In genomic region chr1:6157528-6158174, GRCh38 we compare ENCODE assay signal across 1 cellular context.
TF ChIP-seq lines count a peak whose summit lies in the region.

No MANE protein-coding gene starts in this region.

TF ChIP-seq in K562, 482 proteins besides CTCF, POLR2A, EP300 and RAD21 (continued from another document):
- TF ChIP-seq RREB1 (CRISPR knock-in tag; IDR thresholded peaks at IDR 0.05) (no peak), FOS (IDR thresholded peaks at IDR 0.05; ENCODE audit: extremely low read depth, insufficient read length) (peak; percentile 22), SAP30 (IDR thresholded peaks at IDR 0.05; ENCODE audit: borderline replicate concordance, insufficient read depth, low read depth, low read length, poor library complexity, severe bottlenecking) (no peak), CREM (IDR thresholded peaks at IDR 0.05; ENCODE audit: low read depth) (peak; percentile 33; the same call in 1 of the 2 replicates), JUN (IDR thresholded peaks at IDR 0.05; ENCODE audit: borderline replicate concordance, low read depth, low read length) (peak; percentile 84), JUN (CRISPR knock-in tag; IDR thresholded peaks at IDR 0.05; ENCODE audit: borderline replicate concordance) (no peak), BACH1 (tag; IDR thresholded peaks at IDR 0.05) (no peak), ZNF699 (CRISPR knock-in tag; IDR thresholded peaks at IDR 0.05; ENCODE audit: insufficient replicate concordance) (no peak), CBX2 (IDR thresholded peaks at IDR 0.05; ENCODE audit: insufficient read depth, low read length, poor library complexity, severe bottlenecking) (no peak), THAP7 (CRISPR knock-in tag; IDR thresholded peaks at IDR 0.05) (no peak), PBX2 (CRISPR knock-in tag; IDR thresholded peaks at IDR 0.05; ENCODE audit: low read depth) (no peak), PBX2 (tag; conservative IDR thresholded peaks at IDR 0.05; ENCODE audit: low read depth) (peak; percentile 36; the same call in 1 of the 2 replicates), JUND (IDR thresholded peaks at IDR 0.05; ENCODE audit: borderline replicate concordance, low read depth, low read length) (peak; percentile 82), JUND (tag; IDR thresholded peaks at IDR 0.05; ENCODE audit: borderline replicate concordance, low read depth, low read length) (peak; percentile 83; the same call in 2 of the 3 replicates), MAFF (IDR thresholded peaks at IDR 0.05; ENCODE audit: low read length) (no peak), COPS2 (conservative IDR thresholded peaks at IDR 0.05) (no peak), PKNOX1 (IDR thresholded peaks at IDR 0.05) (peak; percentile 70), IRF1 (CRISPR knock-in tag; IDR thresholded peaks at IDR 0.05; ENCODE audit: borderline replicate concordance) (no peak), NFXL1 (CRISPR knock-in tag; IDR thresholded peaks at IDR 0.05) (no peak), ZNF785 (CRISPR knock-in tag; IDR thresholded peaks at IDR 0.05) (no peak), HMG20B (CRISPR knock-in tag; IDR thresholded peaks at IDR 0.05) (no peak), MEIS2 (IDR thresholded peaks at IDR 0.05; ENCODE audit: partially characterized antibody) (peak; percentile 78), ZNF668 (CRISPR knock-in tag; IDR thresholded peaks at IDR 0.05) (no peak), ZNF24 (IDR thresholded peaks at IDR 0.05) (peak; percentile 93), ZBTB5 (IDR thresholded peaks at IDR 0.05) (no peak), CBFA2T3 (IDR thresholded peaks at IDR 0.05) (peak; percentile 45), EGR1 (conservative IDR thresholded peaks at IDR 0.05) (0 out of 2 replicates have a peak, but pooled peaks have one; percentile 10), ZNF134 (CRISPR knock-in tag; conservative IDR thresholded peaks at IDR 0.05) (no peak), ZSCAN32 (CRISPR knock-in tag; IDR thresholded peaks at IDR 0.05) (no peak), ZNF583 (CRISPR knock-in tag; IDR thresholded peaks at IDR 0.05) (no peak), DIDO1 (tag; IDR thresholded peaks at IDR 0.05; ENCODE audit: low read depth) (no peak), SREBF1 (IDR thresholded peaks at IDR 0.05; ENCODE audit: borderline replicate concordance, low read depth, low read length) (no peak)
- TF ChIP-seq, protein P1, sequence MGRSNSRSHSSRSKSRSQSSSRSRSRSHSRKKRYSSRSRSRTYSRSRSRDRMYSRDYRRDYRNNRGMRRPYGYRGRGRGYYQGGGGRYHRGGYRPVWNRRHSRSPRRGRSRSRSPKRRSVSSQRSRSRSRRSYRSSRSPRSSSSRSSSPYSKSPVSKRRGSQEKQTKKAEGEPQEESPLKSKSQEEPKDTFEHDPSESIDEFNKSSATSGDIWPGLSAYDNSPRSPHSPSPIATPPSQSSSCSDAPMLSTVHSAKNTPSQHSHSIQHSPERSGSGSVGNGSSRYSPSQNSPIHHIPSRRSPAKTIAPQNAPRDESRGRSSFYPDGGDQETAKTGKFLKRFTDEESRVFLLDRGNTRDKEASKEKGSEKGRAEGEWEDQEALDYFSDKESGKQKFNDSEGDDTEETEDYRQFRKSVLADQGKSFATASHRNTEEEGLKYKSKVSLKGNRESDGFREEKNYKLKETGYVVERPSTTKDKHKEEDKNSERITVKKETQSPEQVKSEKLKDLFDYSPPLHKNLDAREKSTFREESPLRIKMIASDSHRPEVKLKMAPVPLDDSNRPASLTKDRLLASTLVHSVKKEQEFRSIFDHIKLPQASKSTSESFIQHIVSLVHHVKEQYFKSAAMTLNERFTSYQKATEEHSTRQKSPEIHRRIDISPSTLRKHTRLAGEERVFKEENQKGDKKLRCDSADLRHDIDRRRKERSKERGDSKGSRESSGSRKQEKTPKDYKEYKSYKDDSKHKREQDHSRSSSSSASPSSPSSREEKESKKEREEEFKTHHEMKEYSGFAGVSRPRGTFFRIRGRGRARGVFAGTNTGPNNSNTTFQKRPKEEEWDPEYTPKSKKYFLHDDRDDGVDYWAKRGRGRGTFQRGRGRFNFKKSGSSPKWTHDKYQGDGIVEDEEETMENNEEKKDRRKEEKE (IDR thresholded peaks at IDR 0.05; ENCODE audit: borderline replicate concordance in 1 of 2, control insufficient read depth in 1 of 2, low read depth in 2 of 2, low read length in 1 of 2) = no peak
- TF ChIP-seq, protein P2, sequence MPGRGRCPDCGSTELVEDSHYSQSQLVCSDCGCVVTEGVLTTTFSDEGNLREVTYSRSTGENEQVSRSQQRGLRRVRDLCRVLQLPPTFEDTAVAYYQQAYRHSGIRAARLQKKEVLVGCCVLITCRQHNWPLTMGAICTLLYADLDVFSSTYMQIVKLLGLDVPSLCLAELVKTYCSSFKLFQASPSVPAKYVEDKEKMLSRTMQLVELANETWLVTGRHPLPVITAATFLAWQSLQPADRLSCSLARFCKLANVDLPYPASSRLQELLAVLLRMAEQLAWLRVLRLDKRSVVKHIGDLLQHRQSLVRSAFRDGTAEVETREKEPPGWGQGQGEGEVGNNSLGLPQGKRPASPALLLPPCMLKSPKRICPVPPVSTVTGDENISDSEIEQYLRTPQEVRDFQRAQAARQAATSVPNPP (IDR thresholded peaks at IDR 0.05; ENCODE audit: borderline replicate concordance, insufficient read depth, insufficient read length) = no peak
- TF ChIP-seq, protein P3, sequence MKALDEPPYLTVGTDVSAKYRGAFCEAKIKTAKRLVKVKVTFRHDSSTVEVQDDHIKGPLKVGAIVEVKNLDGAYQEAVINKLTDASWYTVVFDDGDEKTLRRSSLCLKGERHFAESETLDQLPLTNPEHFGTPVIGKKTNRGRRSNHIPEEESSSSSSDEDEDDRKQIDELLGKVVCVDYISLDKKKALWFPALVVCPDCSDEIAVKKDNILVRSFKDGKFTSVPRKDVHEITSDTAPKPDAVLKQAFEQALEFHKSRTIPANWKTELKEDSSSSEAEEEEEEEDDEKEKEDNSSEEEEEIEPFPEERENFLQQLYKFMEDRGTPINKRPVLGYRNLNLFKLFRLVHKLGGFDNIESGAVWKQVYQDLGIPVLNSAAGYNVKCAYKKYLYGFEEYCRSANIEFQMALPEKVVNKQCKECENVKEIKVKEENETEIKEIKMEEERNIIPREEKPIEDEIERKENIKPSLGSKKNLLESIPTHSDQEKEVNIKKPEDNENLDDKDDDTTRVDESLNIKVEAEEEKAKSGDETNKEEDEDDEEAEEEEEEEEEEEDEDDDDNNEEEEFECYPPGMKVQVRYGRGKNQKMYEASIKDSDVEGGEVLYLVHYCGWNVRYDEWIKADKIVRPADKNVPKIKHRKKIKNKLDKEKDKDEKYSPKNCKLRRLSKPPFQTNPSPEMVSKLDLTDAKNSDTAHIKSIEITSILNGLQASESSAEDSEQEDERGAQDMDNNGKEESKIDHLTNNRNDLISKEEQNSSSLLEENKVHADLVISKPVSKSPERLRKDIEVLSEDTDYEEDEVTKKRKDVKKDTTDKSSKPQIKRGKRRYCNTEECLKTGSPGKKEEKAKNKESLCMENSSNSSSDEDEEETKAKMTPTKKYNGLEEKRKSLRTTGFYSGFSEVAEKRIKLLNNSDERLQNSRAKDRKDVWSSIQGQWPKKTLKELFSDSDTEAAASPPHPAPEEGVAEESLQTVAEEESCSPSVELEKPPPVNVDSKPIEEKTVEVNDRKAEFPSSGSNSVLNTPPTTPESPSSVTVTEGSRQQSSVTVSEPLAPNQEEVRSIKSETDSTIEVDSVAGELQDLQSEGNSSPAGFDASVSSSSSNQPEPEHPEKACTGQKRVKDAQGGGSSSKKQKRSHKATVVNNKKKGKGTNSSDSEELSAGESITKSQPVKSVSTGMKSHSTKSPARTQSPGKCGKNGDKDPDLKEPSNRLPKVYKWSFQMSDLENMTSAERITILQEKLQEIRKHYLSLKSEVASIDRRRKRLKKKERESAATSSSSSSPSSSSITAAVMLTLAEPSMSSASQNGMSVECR (CRISPR knock-in tag; IDR thresholded peaks at IDR 0.05) = no peak
TF ChIP-seq in K562: peak in this region for 19.
